In genomic region chr17:1720856-1721386, GRCh38 we compare ENCODE assay signal across 8 cellular contexts. TPM values are rescaled to one million over a fixed set of nuclear protein-coding genes. Genes with fewer than 3 reads are reported as not detected.
DNase-seq lines count a peak whose midpoint lies in the region; ATAC-seq and TF ChIP-seq lines count a peak whose summit lies in the region.

No MANE protein-coding gene starts in this region.

- no peak for ATAC-seq in right cardiac atrium
- no peak for ATAC-seq in GM21737 (IDR thresholded peaks at IDR 0.05; ENCODE audit: unreplicated experiment)
- no peak for ATAC-seq in HG03378 (IDR thresholded peaks at IDR 0.05; ENCODE audit: unreplicated experiment)

- peak; percentile 82 for DNase-seq in CD1c-positive myeloid dendritic cell (ENCODE audit: extremely low spot score)
- peak; percentile 26 for DNase-seq in HCEC 1CT
- peak; percentile 68 for DNase-seq in SHP77 treated with DMSO at 0.1 percent for 48 hours (lab: John Stamatoyannopoulos, UW)
- peak; percentile 64 to 82 (median 74) for DNase-seq in right cardiac atrium
- DNase-seq in smooth muscle cell (lab: John Stamatoyannopoulos, UW; ENCODE audit: unreplicated experiment) = peak; percentile 13

- H3K9me3 ChIP-seq in right cardiac atrium (ENCODE audit: control insufficient read depth, low read length) (no peaks in the 10 kb centered on the region), smooth muscle cell (replicated peaks; ENCODE audit: low read depth) (no peaks in the 10 kb centered on the region)

- intact Hi-C loops in right cardiac atrium (cut with DNase I) = loop anchor here in 3 of 4 donors (2.0 to 5.0 kb wide), 2 partner anchors 61 to 64 kb away; no protein-coding TSS in a partner anchor

- TF ChIP-seq CTCF in smooth muscle cell (IDR thresholded peaks at IDR 0.05; ENCODE audit: borderline replicate concordance, insufficient read depth, poor library complexity, severe bottlenecking) = peak; percentile 97

- peaks cover 37% of the 10 kb centered on the region for H3K4me1 Mint-ChIP-seq in activated naive CD8-positive, alpha-beta T cell (ENCODE audit: low read depth)

- H3K79me2 ChIP-seq in smooth muscle cell (ENCODE audit: low read depth) = peaks cover 1% of the 10 kb centered on the region

- no peak overlapping the region for H2AFZ ChIP-seq in smooth muscle cell (ENCODE audit: low read depth)

- H3K4me3 Mint-ChIP-seq in activated naive CD8-positive, alpha-beta T cell = no peak overlapping the region

- H3F3A ChIP-seq in smooth muscle cell (ENCODE audit: low read depth) = peaks cover 17% of the 10 kb centered on the region

- no peak overlapping the region for H3K4me3 ChIP-seq in right cardiac atrium (ENCODE audit: low read length)
- no peak overlapping the region for H3K4me3 ChIP-seq in smooth muscle cell

- no peaks in the 10 kb centered on the region for H3K36me3 Mint-ChIP-seq in activated naive CD8-positive, alpha-beta T cell

- H3K27me3 Mint-ChIP-seq in activated naive CD8-positive, alpha-beta T cell = no peaks in the 10 kb centered on the region

- peak overlapping the region; percentile 30 for H3K27ac Mint-ChIP-seq in activated naive CD8-positive, alpha-beta T cell

- H3K27ac ChIP-seq in right cardiac atrium (ENCODE audit: low read length) = no peak overlapping the region
- H3K27ac ChIP-seq in smooth muscle cell (ENCODE audit: low read depth) = no peak overlapping the region

- H3K4me1 ChIP-seq in right cardiac atrium (ENCODE audit: control insufficient read depth, insufficient read depth, low read length) (peaks cover 11% of the 10 kb centered on the region), smooth muscle cell (ENCODE audit: low read depth) (peaks cover 12% of the 10 kb centered on the region)

- H4K20me1 ChIP-seq in smooth muscle cell (ENCODE audit: low read depth) = peaks cover under 1% of the 10 kb centered on the region

- WGBS in right cardiac atrium = 32% methylated on average over 11 of the region's 11 CpGs
- WGBS in smooth muscle cell (ENCODE audit: low lambda C conversion rate) = 50% methylated on average over 11 of the region's 11 CpGs

- no peak overlapping the region for H3K9ac ChIP-seq in smooth muscle cell (ENCODE audit: low read depth)

- no peak overlapping the region for H3K4me2 ChIP-seq in smooth muscle cell

- H3K27me3 ChIP-seq in right cardiac atrium (ENCODE audit: control insufficient read depth, insufficient read depth) (no peaks in the 10 kb centered on the region), smooth muscle cell (ENCODE audit: low read depth) (no peaks in the 10 kb centered on the region)

- H3K36me3 ChIP-seq in smooth muscle cell (ENCODE audit: low read depth) = no peaks in the 10 kb centered on the region

- H3K9me3 Mint-ChIP-seq in activated naive CD8-positive, alpha-beta T cell (ENCODE audit: low read depth) = no peaks in the 10 kb centered on the region

RNA-seq across cellular contexts. Expression of gene WDR81, which starts 3.6 kb away (rescaled TPM):
- 10 to 100 TPM in 3 of 4 donors, 1 to 10 TPM in 1; 9.2 to 11.2 (median 11.0) TPM for total RNA-seq in right cardiac atrium
- 10.2 TPM for polyA plus RNA-seq in right cardiac atrium
- total RNA-seq in smooth muscle cell = 5.6 and 5.7 TPM in 2 replicates
- 9.7 TPM in 2 replicates for polyA plus RNA-seq in smooth muscle cell

RNA-seq across cellular contexts. Expression of gene TLCD2, which starts 10.7 kb away (rescaled TPM):
- total RNA-seq in right cardiac atrium (1 to 10 TPM; 1.9 to 6.1 (median 2.3) TPM), smooth muscle cell (2.5 and 3.4 TPM in 2 replicates)
- polyA plus RNA-seq in right cardiac atrium (1.5 TPM), smooth muscle cell (1.9 and 3.6 TPM in 2 replicates)

RNA-seq across cellular contexts. Expression of gene SERPINF2, which starts 21.8 kb away (rescaled TPM):
- total RNA-seq in right cardiac atrium = 1 to 10 TPM in 3 of 4 donors, under 1 TPM in 1; 0.45 to 2.1 (median 1.2) TPM
- polyA plus RNA-seq in right cardiac atrium = 1.1 TPM
- total RNA-seq in smooth muscle cell = 0.18 and 0.36 TPM in 2 replicates
- polyA plus RNA-seq in smooth muscle cell = 0.22 and 0.66 TPM in 2 replicates

RNA-seq across cellular contexts. Expression of gene PRPF8, which starts 36.3 kb away (rescaled TPM):
- total RNA-seq in right cardiac atrium (100 to 1,000 TPM; 134 to 187 (median 152) TPM), smooth muscle cell (99.7 and 111 TPM in 2 replicates)
- polyA plus RNA-seq in right cardiac atrium (72.1 TPM), smooth muscle cell (129 and 135 TPM in 2 replicates)

RNA-seq across cellular contexts. Expression of gene SERPINF1, which starts 40.9 kb away (rescaled TPM):
- total RNA-seq in right cardiac atrium = 100 to 1,000 TPM; 160 to 288 (median 264) TPM
- 215 TPM for polyA plus RNA-seq in right cardiac atrium
- total RNA-seq in smooth muscle cell = 645 and 778 TPM in 2 replicates
- polyA plus RNA-seq in smooth muscle cell = 370 and 498 TPM in 2 replicates

Comparison
In these comparisons a context has a peak if more than half of its experiments do, and no peak if none do; other contexts are left out.
1. DNase-seq: peak in every context shown above with its lines; median percentile 82 in CD1c-positive myeloid dendritic cell; 74 in right cardiac atrium; 68 in SHP77 treated with DMSO at 0.1 percent for 48 hours; 26 in HCEC 1CT; 13 in smooth muscle cell.